ENCODE assay signal across 8 cellular contexts in genomic region chr4:52862605-52863236, GRCh38. TPM values are rescaled to one million over a fixed set of nuclear protein-coding genes. Genes with fewer than 3 reads are reported as not detected.
DNase-seq lines count a peak whose midpoint lies in the region; TF ChIP-seq lines count a peak whose summit lies in the region.

No MANE protein-coding gene starts in this region.

- no peak for DNase-seq in GM12865 (ENCODE audit: low read depth)
- DNase-seq in Peyer's patch: no peak
- no peak for DNase-seq in fibroblast of mammary gland (ENCODE audit: low read depth)
- DNase-seq in prostate gland (ENCODE audit: low spot score): no peak
- DNase-seq in midbrain (lab: John Stamatoyannopoulos, UW): no peak
- no peak for DNase-seq in KG1 (lab: John Stamatoyannopoulos, UW)
- no peak for DNase-seq in adrenal gland
- DNase-seq in G401 (ENCODE audit: low spot score): no peak

- intact Hi-C loops in prostate gland (cut with DNase I): no loop called here
- intact Hi-C loops in adrenal gland (cut with DNase I): loop anchor here in 1 of 2 donors (10.0 kb wide), 1 partner anchor 148 kb away; no protein-coding TSS in a partner anchor

- TF ChIP-seq POLR2A in Peyer's patch (IDR thresholded peaks at IDR 0.05): no peak
- TF ChIP-seq POLR2A in prostate gland (IDR thresholded peaks at IDR 0.05): no peak
- TF ChIP-seq POLR2A in adrenal gland (IDR thresholded peaks at IDR 0.05): no peak

- H3K36me3 ChIP-seq in Peyer's patch (no peaks in the 10 kb centered on the region), prostate gland (no peaks in the 10 kb centered on the region), adrenal gland (replicated peaks in 1 of 2) (no peaks in the 10 kb centered on the region)

- no peaks in the 10 kb centered on the region for H3K27me3 ChIP-seq in Peyer's patch
- no peaks in the 10 kb centered on the region for H3K27me3 ChIP-seq in prostate gland (replicated peaks; ENCODE audit: insufficient read depth)
- H3K27me3 ChIP-seq in adrenal gland: no peaks in the 10 kb centered on the region

- TF ChIP-seq CTCF in GM12865 (IDR thresholded peaks at IDR 0.05; ENCODE audit: insufficient read depth, low read depth, low read length, missing control alignments) (no peak), Peyer's patch (IDR thresholded peaks at IDR 0.05) (no peak), fibroblast of mammary gland (conservative IDR thresholded peaks at IDR 0.05; ENCODE audit: control insufficient read depth, insufficient read depth, low read depth, low read length) (no peak), prostate gland (IDR thresholded peaks at IDR 0.05) (no peak), adrenal gland (IDR thresholded peaks at IDR 0.05) (no peak)

- H3K9me3 ChIP-seq in Peyer's patch (no peaks in the 10 kb centered on the region), prostate gland (no peaks in the 10 kb centered on the region), adrenal gland (replicated peaks in 1 of 3) (no peaks in the 10 kb centered on the region)

- in situ Hi-C loops in G401 (cut with HindIII; ENCODE audit: low sequenced_read_pairs): no loop called here

- peak overlapping the region; percentile 54; the same call in 1 of the 2 replicates for H3K4me3 ChIP-seq in GM12865 (ENCODE audit: low read depth, low read length)
- peak overlapping the region; percentile 44 to 73 (median 67) for H3K4me3 ChIP-seq in Peyer's patch
- peak overlapping the region; percentile 45 for H3K4me3 ChIP-seq in fibroblast of mammary gland (ENCODE audit: control insufficient read depth, low read depth, low read length)
- H3K4me3 ChIP-seq in prostate gland: peak overlapping the region; percentile 57
- peak overlapping the region in 2 of 4 donors; percentile 74 to 84 for H3K4me3 ChIP-seq in adrenal gland

- 19% methylated on average over 20 of the region's 28 CpGs for WGBS in prostate gland
- 9 to 39% (median 17%) methylated on average over 2 to 28 of the region's 28 CpGs for WGBS in adrenal gland, 4 donors

- H3K4me1 ChIP-seq in Peyer's patch (peaks cover 0 to 13% (median 4%) of the 10 kb centered on the region in 4 donors), prostate gland (replicated peaks) (no peaks in the 10 kb centered on the region), adrenal gland (replicated peaks in 1 of 2) (peaks cover 13 to 14% of the 10 kb centered on the region in 2 donors)

- H3K27ac ChIP-seq in Peyer's patch (peak overlapping the region in 1 of 4 donors; percentile 63), prostate gland (no peak overlapping the region), adrenal gland (peak overlapping the region in 1 of 5 donors; percentile 32)

RNA-seq across cellular contexts. Expression of gene RASL11B, which starts 0.6 kb away (rescaled TPM):
- total RNA-seq in Peyer's patch: under 1 TPM in 1 of 4 donors, not detected in 3; 0.54 TPM
- total RNA-seq in prostate gland: 10 to 100 TPM in 1 of 2 donors, under 1 TPM in 1; 0.18 to 27.1 TPM
- total RNA-seq in adrenal gland: 10 to 100 TPM in 1 of 8 donors, 1 to 10 TPM in 7; 1.3 to 11.0 (median 4.2) TPM
- polyA plus RNA-seq in adrenal gland: 1 to 10 TPM; 2.8 to 3.1 (median 3.1) TPM
- 0.12 TPM in 1 of 2 replicates, not detected in the other for total RNA-seq in G401 (2014; rRNA removed; shearing (Covaris generic))
